Comparison of ENCODE assay signal across 11 cellular contexts in genomic region chr7:22856437-22856836, GRCh38. TPM values are rescaled to one million over a fixed set of nuclear protein-coding genes. Genes with fewer than 3 reads are reported as not detected.
DNase-seq lines count a peak whose midpoint lies in the region; ATAC-seq and TF ChIP-seq lines count a peak whose summit lies in the region.
"Had no signal": no experiment of that assay in that cellular context is flagged by ENCODE, and none has a peak within 500 bp of the region (broad histone marks: within the 10 kb centered on the region; RNA-seq: fewer than 3 reads in every experiment).

No MANE protein-coding gene starts in this region.

- H3K9me3 ChIP-seq in heart left ventricle (no peaks in the 10 kb centered on the region), right cardiac atrium (ENCODE audit: control insufficient read depth, low read length) (no peaks in the 10 kb centered on the region), SK-N-MC (ENCODE audit: low read depth, low read length) (no peaks in the 10 kb centered on the region), esophagus squamous epithelium (no peaks in the 10 kb centered on the region), tibial artery (no peaks in the 10 kb centered on the region)

- H3K4me1 ChIP-seq in heart left ventricle, result peaks cover 0 to 56% (median 21%) of the 10 kb centered on the region in 12 donors
- H3K4me1 ChIP-seq in right cardiac atrium (ENCODE audit: control insufficient read depth, insufficient read depth, low read length), result no peaks in the 10 kb centered on the region
- peaks cover 25 to 75% (median 49%) of the 10 kb centered on the region in 3 donors for H3K4me1 ChIP-seq in esophagus squamous epithelium
- H3K4me1 ChIP-seq in tibial artery, result peaks cover 0 to 62% (median 23%) of the 10 kb centered on the region in 4 donors

- peak overlapping the region in 8 of 12 donors; percentile 88 to 98 (median 96) for H3K27ac ChIP-seq in heart left ventricle
- H3K27ac ChIP-seq in right cardiac atrium (ENCODE audit: low read length), result no peak overlapping the region
- H3K27ac ChIP-seq in SK-N-MC, result peak overlapping the region; percentile 92
- peak overlapping the region; percentile 87 to 97 (median 92) for H3K27ac ChIP-seq in esophagus squamous epithelium
- peak overlapping the region; percentile 94 to 96 for H3K27ac ChIP-seq in tibial artery

- H3K27me3 ChIP-seq in heart left ventricle (no peaks in the 10 kb centered on the region), right cardiac atrium (ENCODE audit: control insufficient read depth, insufficient read depth) (no peaks in the 10 kb centered on the region), esophagus squamous epithelium (no peaks in the 10 kb centered on the region), tibial artery (no peaks in the 10 kb centered on the region)

- DNase-seq in heart left ventricle (no peak), right cardiac atrium (no peak), SK-N-MC (ENCODE audit: low read depth, low spot score) (no peak), esophagus squamous epithelium (lab: John Stamatoyannopoulos, UW) (no peak), tibial artery (no peak), NCI-H1417 (lab: John Stamatoyannopoulos, UW) (no peak), NCI-H1105 treated with DMSO at 0.1 percent for 48 hours (lab: John Stamatoyannopoulos, UW) (no peak)
- DNase-seq: activated gamma-delta T cell treated with Interleukin-2 at 50 U/mL for 16 hours, KG1, NCI-H526 treated with DMSO at 0.1 percent for 48 hours had no signal

- H3K9ac ChIP-seq in SK-N-MC (ENCODE audit: insufficient read length), result peak overlapping the region; percentile 99

- TF ChIP-seq POLR2A in heart left ventricle (IDR thresholded peaks at IDR 0.05) (no peak), esophagus squamous epithelium (IDR thresholded peaks at IDR 0.05) (no peak)

- WGBS in heart left ventricle, 4 donors, result 58 to 76% (median 61%) methylated on average over 2 of the region's 2 CpGs
- 82% methylated on average over 2 of the region's 2 CpGs for WGBS in right cardiac atrium
- WGBS in esophagus squamous epithelium, 2 donors, result 47 to 51% methylated on average over 2 of the region's 2 CpGs

- H3K36me3 ChIP-seq in heart left ventricle (peaks cover 0 to 43% (median 19%) of the 10 kb centered on the region in 9 donors), SK-N-MC (ENCODE audit: insufficient read depth, low read length) (peaks cover 50% of the 10 kb centered on the region), esophagus squamous epithelium (peaks cover 0 to 18% (median 0%) of the 10 kb centered on the region in 3 donors), tibial artery (peaks cover 0 to 4% (median 0%) of the 10 kb centered on the region in 3 donors)

- ATAC-seq in heart left ventricle, result no peak
- no peak for ATAC-seq in right cardiac atrium
- ATAC-seq in GM21423 (IDR thresholded peaks at IDR 0.05; ENCODE audit: unreplicated experiment), result no peak

- intact Hi-C loops in heart left ventricle (cut with DNase I) (loop anchor here in 7 of 10 donors (5.0 to 10.0 kb wide), 7 partner anchors 34 to 294 kb away; partner anchors contain the start of genes HYCC1 (in 1 of the 7) and TOMM7 (in 1 of the 7)), right cardiac atrium (cut with DNase I) (loop anchor here in 2 of 4 donors (10.0 kb wide), 2 partner anchors 158 to 198 kb away; partner anchors contain the start of gene HYCC1 (in 1 of the 2)), esophagus squamous epithelium (cut with DNase I) (loop anchor here (10.0 kb wide), 1 partner anchor 158 kb away; the partner anchor contains the start of gene HYCC1), tibial artery (cut with DNase I; ENCODE audit: low total_unique reads) (no loop called here)

- TF ChIP-seq CTCF in heart left ventricle (IDR thresholded peaks at IDR 0.05), result no peak
- TF ChIP-seq CTCF in esophagus squamous epithelium (IDR thresholded peaks at IDR 0.05), result no peak
- TF ChIP-seq CTCF in tibial artery (IDR thresholded peaks at IDR 0.05), result no peak

- H3K4me3 ChIP-seq in heart left ventricle (peak overlapping the region in 1 of 12 donors; percentile 85), right cardiac atrium (ENCODE audit: low read length) (no peak overlapping the region), SK-N-MC (peak overlapping the region; percentile 98), esophagus squamous epithelium (peak overlapping the region in 1 of 4 donors; percentile 71), tibial artery (no peak overlapping the region)

RNA-seq across cellular contexts. Expression of gene TOMM7, which starts 33.8 kb away (rescaled TPM):
- total RNA-seq in heart left ventricle (100 to 1,000 TPM; 137 to 529 (median 399) TPM), right cardiac atrium (100 to 1,000 TPM; 447 to 559 (median 471) TPM), esophagus squamous epithelium (100 to 1,000 TPM in 2 of 4 donors, 10 to 100 TPM in 2; 73.2 to 217 (median 126) TPM)
- polyA plus RNA-seq in heart left ventricle (100 to 1,000 TPM; 253 to 341 TPM), right cardiac atrium (365 TPM)
